In the genomic region with DNA sequence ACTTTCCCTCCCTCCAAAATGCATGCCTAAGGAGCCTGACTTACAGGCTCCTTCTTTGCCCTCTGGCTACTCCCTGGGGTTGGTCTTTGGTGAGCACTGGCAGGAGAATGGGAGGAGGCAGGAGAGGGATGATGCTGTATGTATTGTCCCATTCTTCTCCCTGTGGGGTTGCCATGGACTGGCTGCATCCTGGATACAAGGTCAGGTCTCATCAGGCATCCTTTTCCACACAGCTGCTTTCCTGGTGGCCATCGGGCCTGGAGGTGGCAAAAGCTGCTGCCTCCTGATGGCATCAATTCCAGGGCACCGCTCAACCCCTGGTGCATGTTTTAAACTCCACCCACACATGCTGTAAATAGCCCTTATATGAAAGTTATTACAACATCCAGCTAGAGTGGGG, we compare ENCODE assay signal across 16 cellular contexts.
DNase-seq lines count a peak whose midpoint lies in the region; ATAC-seq and TF ChIP-seq lines count a peak whose summit lies in the region.
"Had no signal": no experiment of that assay in that cellular context is flagged by ENCODE, and none has a peak within 500 bp of the region (broad histone marks: within the 10 kb centered on the region; RNA-seq: fewer than 3 reads in every experiment).

No MANE protein-coding gene starts in this region.

- H3K36me3 ChIP-seq in heart left ventricle, result no peaks in the 10 kb centered on the region
- H3K36me3 ChIP-seq in left lung, result no peaks in the 10 kb centered on the region
- no peaks in the 10 kb centered on the region for H3K36me3 ChIP-seq in thymus (ENCODE audit: control insufficient read depth, insufficient read depth)
- no peaks in the 10 kb centered on the region for H3K36me3 ChIP-seq in tibial artery
- H3K36me3 ChIP-seq: neutrophil, sigmoid colon, SJSA1 had no signal

- no peak for TF ChIP-seq POLR2A in heart left ventricle (IDR thresholded peaks at IDR 0.05)

- CTCF ChIA-PET in activated CD8-positive, alpha-beta T cell treated with anti-CD3 and anti-CD28 coated beads, Interleukin-2, amount 10 ng/mL, durations not matched to agents 7 days and 5 days (lab: Charles Lee), result interaction anchor here (0.6 to 1.9 kb wide), 2 partner anchors 28 to 40 kb away, joined by 3 to 7 read pairs; no protein-coding TSS in a partner anchor

- 72 to 86% (median 77%) methylated on average over 2 of the region's 2 CpGs for WGBS in heart left ventricle, 4 donors
- WGBS in thymus, result 99% methylated on average over 2 of the region's 2 CpGs

- peaks cover 74% of the 10 kb centered on the region for H3K4me1 Mint-ChIP-seq in activated CD8-positive, alpha-beta T cell treated with anti-CD3 and anti-CD28 coated beads, Interleukin-2, amount 10 ng/mL, durations not matched to agents 7 days and 5 days (ENCODE audit: low read depth)

- ATAC-seq in heart left ventricle, result no peak
- ATAC-seq in activated CD8-positive, alpha-beta T cell treated with anti-CD3 and anti-CD28 coated beads, Interleukin-2, amount 10 ng/mL, durations not matched to agents 7 days and 5 days, result no peak
- ATAC-seq in left lung, result peak; percentile 22

- peaks cover 0 to 49% (median 21%) of the 10 kb centered on the region in 12 donors for H3K4me1 ChIP-seq in heart left ventricle
- peaks cover 0 to 4% of the 10 kb centered on the region in 2 donors for H3K4me1 ChIP-seq in left lung
- peaks cover 27% of the 10 kb centered on the region for H3K4me1 ChIP-seq in thymus (ENCODE audit: control insufficient read depth, insufficient read depth, low read length)
- H3K4me1 ChIP-seq in tibial artery, result no peaks in the 10 kb centered on the region
- H3K4me1 ChIP-seq: sigmoid colon had no signal

- peak overlapping the region; percentile 84 for H3K27ac Mint-ChIP-seq in activated CD8-positive, alpha-beta T cell treated with anti-CD3 and anti-CD28 coated beads, Interleukin-2, amount 10 ng/mL, durations not matched to agents 7 days and 5 days

- H3K27me3 ChIP-seq in heart left ventricle (no peaks in the 10 kb centered on the region), left lung (no peaks in the 10 kb centered on the region), thymus (ENCODE audit: control insufficient read depth, insufficient read depth) (no peaks in the 10 kb centered on the region), tibial artery (no peaks in the 10 kb centered on the region)
- H3K27me3 ChIP-seq: neutrophil, sigmoid colon, SJSA1 had no signal

- POLR2A ChIA-PET in activated CD8-positive, alpha-beta T cell treated with anti-CD3 and anti-CD28 coated beads, Interleukin-2, amount 10 ng/mL, durations not matched to agents 7 days and 5 days (lab: Charles Lee), result interaction anchor here (0.6 to 1.9 kb wide), 4 partner anchors 28 to 182 kb away, joined by 3 to 6 read pairs (median 3); no protein-coding TSS in a partner anchor

- DNase-seq in heart left ventricle, result no peak
- no peak for DNase-seq in cardiac septum (ENCODE audit: low spot score)
- DNase-seq in activated CD8-positive, alpha-beta T cell treated with anti-CD3 and anti-CD28 coated beads, Interleukin-2, amount 10 ng/mL, durations not matched to agents 7 days and 5 days, result no peak
- no peak for DNase-seq in left lung
- no peak for DNase-seq in tibial artery
- no peak for DNase-seq in NCI-H345 (lab: John Stamatoyannopoulos, UW)
- no peak for DNase-seq in H4 (ENCODE audit: low spot score)
- DNase-seq: amygdala, DMS53, mammary epithelial cell, MV-4-11, sigmoid colon had no signal

- H3K27me3 Mint-ChIP-seq in activated CD8-positive, alpha-beta T cell treated with anti-CD3 and anti-CD28 coated beads, Interleukin-2, amount 10 ng/mL, durations not matched to agents 7 days and 5 days (ENCODE audit: low read depth), result no peaks in the 10 kb centered on the region

- H3K36me3 Mint-ChIP-seq in activated CD8-positive, alpha-beta T cell treated with anti-CD3 and anti-CD28 coated beads, Interleukin-2, amount 10 ng/mL, durations not matched to agents 7 days and 5 days (ENCODE audit: low read depth), result peaks cover 6% of the 10 kb centered on the region

- H3K27ac ChIP-seq in heart left ventricle, result peak overlapping the region in 11 of 12 donors; percentile 15 to 85 (median 66)
- H3K27ac ChIP-seq in left lung, result peak overlapping the region in 1 of 2 donors; percentile 40
- H3K27ac ChIP-seq in thymus (ENCODE audit: low read depth), result peak overlapping the region; percentile 64
- no peak overlapping the region for H3K27ac ChIP-seq in tibial artery
- H3K27ac ChIP-seq: neutrophil, SJSA1 had no signal

- no peaks in the 10 kb centered on the region for H3K9me3 Mint-ChIP-seq in activated CD8-positive, alpha-beta T cell treated with anti-CD3 and anti-CD28 coated beads, Interleukin-2, amount 10 ng/mL, durations not matched to agents 7 days and 5 days (ENCODE audit: insufficient read depth)

- H3K4me3 ChIP-seq in heart left ventricle (no peak overlapping the region), left lung (no peak overlapping the region), thymus (ENCODE audit: low read length) (no peak overlapping the region), tibial artery (no peak overlapping the region)
- H3K4me3 ChIP-seq: coronary artery, sigmoid colon, SJSA1 had no signal

- no peak overlapping the region for H3K4me3 Mint-ChIP-seq in activated CD8-positive, alpha-beta T cell treated with anti-CD3 and anti-CD28 coated beads, Interleukin-2, amount 10 ng/mL, durations not matched to agents 7 days and 5 days

- TF ChIP-seq CTCF in heart left ventricle (IDR thresholded peaks at IDR 0.05), result no peak
- TF ChIP-seq CTCF in left lung (IDR thresholded peaks at IDR 0.05), result no peak
- no peak for TF ChIP-seq CTCF in tibial artery (IDR thresholded peaks at IDR 0.05)

- H3K9me3 ChIP-seq in heart left ventricle (no peaks in the 10 kb centered on the region), left lung (no peaks in the 10 kb centered on the region), thymus (ENCODE audit: control insufficient read depth) (no peaks in the 10 kb centered on the region), tibial artery (no peaks in the 10 kb centered on the region)
- H3K9me3 ChIP-seq: neutrophil, sigmoid colon, SJSA1 had no signal

- intact Hi-C loops in heart left ventricle (cut with DNase I), result loop anchor here in 3 of 10 donors (5.0 to 10.0 kb wide), 4 partner anchors 33 to 297 kb away; no protein-coding TSS in a partner anchor
- intact Hi-C loops in cardiac septum (cut with DNase I), result loop anchor here (5.0 kb wide), 1 partner anchor 38 kb away; no protein-coding TSS in a partner anchor
- intact Hi-C loops in left lung (cut with DNase I), result no loop called here
- intact Hi-C loops in tibial artery (cut with DNase I; ENCODE audit: low total_unique reads), result no loop called here

Comparison
In these comparisons a context has a peak if more than half of its experiments do, and no peak if none do; other contexts are left out.
1. H3K27ac ChIP-seq: peak in heart left ventricle (11 of 12) and thymus (single experiment); none in tibial artery (0 of 2).